Comparison of ENCODE assay signal across 18 cellular contexts in genomic region chr2:100983684-100984310, GRCh38. TPM values are rescaled to one million over a fixed set of nuclear protein-coding genes. Genes with fewer than 3 reads are reported as not detected.
DNase-seq lines count a peak whose midpoint lies in the region; TF ChIP-seq lines count a peak whose summit lies in the region.
"Had no signal": no experiment of that assay in that cellular context is flagged by ENCODE, and none has a peak within 500 bp of the region (broad histone marks: within the 10 kb centered on the region; RNA-seq: fewer than 3 reads in every experiment).

No MANE protein-coding gene starts in this region.

- TF ChIP-seq POLR2A in breast epithelium (IDR thresholded peaks at IDR 0.05): no peak
- no peak for TF ChIP-seq POLR2A in thyroid gland (IDR thresholded peaks at IDR 0.05)
- TF ChIP-seq POLR2A in transverse colon (IDR thresholded peaks at IDR 0.05): no peak

- H3K27ac Mint-ChIP-seq in endothelial cell (ENCODE audit: unreplicated experiment): peak overlapping the region; percentile 34
- peak overlapping the region; percentile 35 for H3K27ac Mint-ChIP-seq in mesothelial cell of epicardium
- H3K27ac Mint-ChIP-seq: activated naive CD4-positive, alpha-beta T cell treated with anti-CD3 and anti-CD28 coated beads, Interleukin-2, amount 50 U/mL, for 24 hours; stimulated activated effector memory CD8-positive, alpha-beta T cell treated with anti-CD3 and anti-CD28 coated beads, Interleukin-12 subunit alpha, Interleukin-12 subunit beta, amount 100 ng/mL, for 72 hours; type B pancreatic cell had no signal

- WGBS in mammary epithelial cell (ENCODE audit: low coverage, missing lambda C conversion rate): 81% methylated on average over 11 of the region's 11 CpGs
- WGBS in thyroid gland, 2 donors: 68 to 74% methylated on average over 11 of the region's 11 CpGs
- 76 to 78% methylated on average over 7 to 11 of the region's 11 CpGs for WGBS in transverse colon (ENCODE audit: low coverage in 1 of 2), 2 donors

- H3K27me3 ChIP-seq in breast epithelium: no peaks in the 10 kb centered on the region
- H3K27me3 ChIP-seq in mammary epithelial cell (ENCODE audit: insufficient read depth, low read length): no peaks in the 10 kb centered on the region
- H3K27me3 ChIP-seq in thyroid gland: no peaks in the 10 kb centered on the region
- H3K27me3 ChIP-seq in transverse colon: no peaks in the 10 kb centered on the region
- H3K27me3 ChIP-seq: brain microvascular endothelial cell had no signal

- intact Hi-C loops in breast epithelium (cut with DNase I; ENCODE audit: low total_unique reads) (no loop called here), mammary epithelial cell (cut with micrococcal nuclease) (loop anchor here (2.0 to 10.0 kb wide), 2 partner anchors 165 to 559 kb away; no protein-coding TSS in a partner anchor), thyroid gland (cut with DNase I) (loop anchor here (5.0 kb wide), 2 partner anchors 251 to 376 kb away; no protein-coding TSS in a partner anchor), transverse colon (cut with DNase I; ENCODE audit: low total_unique reads) (loop anchor here (5.0 kb wide), 2 partner anchors 156 to 251 kb away; no protein-coding TSS in a partner anchor)

- H3K9ac ChIP-seq in mammary epithelial cell (ENCODE audit: insufficient read depth, low read length): no peak overlapping the region
- H3K9ac ChIP-seq: parathyroid adenoma had no signal

- H3K4me1 Mint-ChIP-seq in endothelial cell (ENCODE audit: unreplicated experiment) (peaks cover 35% of the 10 kb centered on the region), mesothelial cell of epicardium (peaks cover 2% of the 10 kb centered on the region)
- H3K4me1 Mint-ChIP-seq: activated naive CD4-positive, alpha-beta T cell treated with anti-CD3 and anti-CD28 coated beads, Interleukin-2, amount 50 U/mL, for 24 hours had no signal

- in situ Hi-C loops in mammary epithelial cell (cut with MboI; ENCODE audit: low sequenced_read_pairs in 2 of 2): loop anchor here in 1 of 2 donors (25.0 kb wide), 1 partner anchor 371 kb away; no protein-coding TSS in a partner anchor
- in situ Hi-C loops in transverse colon (cut with MboI; ENCODE audit: low pct_ligation_motif_present in 1 of 4, low pct_unique_long_range_greater_than_20kb in 1 of 4, low sequenced_read_pairs in 3 of 4): loop anchor here (5.0 to 25.0 kb wide), 5 partner anchors 249 to 379 kb away; no protein-coding TSS in a partner anchor

- H3K79me2 ChIP-seq in mammary epithelial cell (ENCODE audit: insufficient read depth, low read length): no peaks in the 10 kb centered on the region
- H3K79me2 ChIP-seq: parathyroid adenoma had no signal

- no peak for TF ChIP-seq EP300 in transverse colon (IDR thresholded peaks at IDR 0.05; ENCODE audit: low read depth)

- no peak for TF ChIP-seq CTCF in breast epithelium (IDR thresholded peaks at IDR 0.05)
- no peak for TF ChIP-seq CTCF in mammary epithelial cell (conservative IDR thresholded peaks at IDR 0.05 in 1 of 2, IDR thresholded peaks at IDR 0.05 in 1 of 2; ENCODE audit: extremely low read depth in 1 of 2, insufficient read depth in 1 of 2, low read depth in 1 of 2, low read length in 2 of 2)
- TF ChIP-seq CTCF in endothelial cell (IDR thresholded peaks at IDR 0.05; ENCODE audit: unreplicated experiment): no peak
- TF ChIP-seq CTCF in mesothelial cell of epicardium (IDR thresholded peaks at IDR 0.05; ENCODE audit: unreplicated experiment): no peak
- TF ChIP-seq CTCF in thyroid gland (IDR thresholded peaks at IDR 0.05): no peak
- no peak for TF ChIP-seq CTCF in transverse colon (IDR thresholded peaks at IDR 0.05)

- dilution Hi-C loops in mammary epithelial cell (cut with HindIII; ENCODE audit: low sequenced_read_pairs): loop anchor here (25.0 kb wide), 1 partner anchor 371 kb away; no protein-coding TSS in a partner anchor

- BruUV-seq in mammary epithelial cell (replicated peaks; lab: Mats Ljungman, UMichigan): no TSS peak

- CTCF ChIA-PET in mammary epithelial cell (lab: Charles Lee; ENCODE audit: low non-redundant PET): no interaction called here

- H3K27ac ChIP-seq in breast epithelium (peak overlapping the region; percentile 48 to 78), mammary epithelial cell (ENCODE audit: insufficient read depth, low read depth, low read length) (no peak overlapping the region), thyroid gland (peak overlapping the region in 2 of 3 donors; percentile 21 to 23), transverse colon (no peak overlapping the region)
- H3K27ac ChIP-seq: brain microvascular endothelial cell, parathyroid adenoma had no signal

- H3K9me3 Mint-ChIP-seq in endothelial cell (ENCODE audit: unreplicated experiment) (no peaks in the 10 kb centered on the region), mesothelial cell of epicardium (no peaks in the 10 kb centered on the region)
- H3K9me3 Mint-ChIP-seq: activated naive CD4-positive, alpha-beta T cell treated with anti-CD3 and anti-CD28 coated beads, Interleukin-2, amount 50 U/mL, for 24 hours; stimulated activated effector memory CD8-positive, alpha-beta T cell treated with anti-CD3 and anti-CD28 coated beads, Interleukin-12 subunit alpha, Interleukin-12 subunit beta, amount 100 ng/mL, for 72 hours; type B pancreatic cell had no signal

- no peak overlapping the region for H3K4me3 ChIP-seq in breast epithelium
- H3K4me3 ChIP-seq in mammary epithelial cell (replicated peaks in 1 of 3; ENCODE audit: insufficient read depth in 1 of 3, low read depth in 2 of 3, low read length in 3 of 3): no peak overlapping the region
- no peak overlapping the region for H3K4me3 ChIP-seq in thyroid gland (replicated peaks in 1 of 3)
- no peak overlapping the region for H3K4me3 ChIP-seq in transverse colon
- H3K4me3 ChIP-seq: K562 had no signal

- H4K20me1 ChIP-seq in mammary epithelial cell (ENCODE audit: insufficient read depth, low read length): no peaks in the 10 kb centered on the region

- H3K4me1 ChIP-seq in breast epithelium: no peaks in the 10 kb centered on the region
- no peaks in the 10 kb centered on the region for H3K4me1 ChIP-seq in mammary epithelial cell (ENCODE audit: insufficient read depth, low read length)
- H3K4me1 ChIP-seq in thyroid gland: no peaks in the 10 kb centered on the region
- no peaks in the 10 kb centered on the region for H3K4me1 ChIP-seq in transverse colon
- H3K4me1 ChIP-seq: parathyroid adenoma had no signal

- H3K36me3 Mint-ChIP-seq in endothelial cell (ENCODE audit: low read depth, unreplicated experiment): peaks cover 15% of the 10 kb centered on the region
- no peaks in the 10 kb centered on the region for H3K36me3 Mint-ChIP-seq in mesothelial cell of epicardium
- H3K36me3 Mint-ChIP-seq: activated naive CD4-positive, alpha-beta T cell treated with anti-CD3 and anti-CD28 coated beads, Interleukin-2, amount 50 U/mL, for 24 hours; stimulated activated effector memory CD8-positive, alpha-beta T cell treated with anti-CD3 and anti-CD28 coated beads, Interleukin-12 subunit alpha, Interleukin-12 subunit beta, amount 100 ng/mL, for 72 hours had no signal

- H3K9me3 ChIP-seq in breast epithelium: no peaks in the 10 kb centered on the region
- no peaks in the 10 kb centered on the region for H3K9me3 ChIP-seq in mammary epithelial cell (replicated peaks; ENCODE audit: insufficient read depth, low read length)
- no peaks in the 10 kb centered on the region for H3K9me3 ChIP-seq in thyroid gland
- no peaks in the 10 kb centered on the region for H3K9me3 ChIP-seq in transverse colon

- no peak for DNase-seq in breast epithelium (ENCODE audit: low spot score in 2 of 2)
- DNase-seq in mammary epithelial cell: no peak
- DNase-seq in endothelial cell (ENCODE audit: low spot score): no peak
- no peak for DNase-seq in mesothelial cell of epicardium (ENCODE audit: low spot score in 2 of 2, unreplicated experiment in 2 of 2)
- no peak for DNase-seq in thyroid gland
- no peak for DNase-seq in epidermal melanocyte (ENCODE audit: insufficient read length, low spot score)
- no peak for DNase-seq in SIG-M5 (lab: John Stamatoyannopoulos, UW)
- no peak for DNase-seq in transverse colon
- DNase-seq: brain microvascular endothelial cell; C1 segment of cervical spinal cord; effector memory CD4-positive, alpha-beta T cell; NCI-H1092 treated with DMSO at 0.1 percent for 48 hours; NCI-H2107 had no signal

- H3K36me3 ChIP-seq in breast epithelium (no peaks in the 10 kb centered on the region), mammary epithelial cell (ENCODE audit: insufficient read depth, low read length) (peaks cover 20% of the 10 kb centered on the region), thyroid gland (no peaks in the 10 kb centered on the region), transverse colon (no peaks in the 10 kb centered on the region)

- H3K27me3 Mint-ChIP-seq in endothelial cell (ENCODE audit: unreplicated experiment) (no peaks in the 10 kb centered on the region), mesothelial cell of epicardium (ENCODE audit: low read depth) (peaks cover 2% of the 10 kb centered on the region)
- H3K27me3 Mint-ChIP-seq: activated naive CD4-positive, alpha-beta T cell treated with anti-CD3 and anti-CD28 coated beads, Interleukin-2, amount 50 U/mL, for 24 hours had no signal

- H3K4me2 ChIP-seq in mammary epithelial cell (ENCODE audit: insufficient read depth, low read depth, low read length): no peak overlapping the region

- H2AFZ ChIP-seq in mammary epithelial cell (ENCODE audit: low read depth, low read length): no peak overlapping the region
- H2AFZ ChIP-seq: parathyroid adenoma had no signal

- H3K4me3 Mint-ChIP-seq in endothelial cell (ENCODE audit: unreplicated experiment) (no peak overlapping the region), mesothelial cell of epicardium (no peak overlapping the region)
- H3K4me3 Mint-ChIP-seq: activated naive CD4-positive, alpha-beta T cell treated with anti-CD3 and anti-CD28 coated beads, Interleukin-2, amount 50 U/mL, for 24 hours; stimulated activated effector memory CD8-positive, alpha-beta T cell treated with anti-CD3 and anti-CD28 coated beads, Interleukin-12 subunit alpha, Interleukin-12 subunit beta, amount 100 ng/mL, for 72 hours; type B pancreatic cell had no signal

RNA-seq across cellular contexts. Expression of gene RPL31, which starts 18.3 kb away (rescaled TPM):
- total RNA-seq in breast epithelium (1,000 to 10,000 TPM; 1,654 to 2,512 (median 1,741) TPM), mammary epithelial cell (1,000 to 10,000 TPM in 1 of 2 donors, 100 to 1,000 TPM in 1; 731 to 1,237 TPM), endothelial cell (ENCODE audit: unreplicated experiment) (1,589 TPM), mesothelial cell of epicardium (1,845 to 1,900 TPM (median 1,870 TPM) in 3 replicates), thyroid gland (1,000 to 10,000 TPM in 1 of 4 donors, 100 to 1,000 TPM in 3; 216 to 1,406 (median 718) TPM), transverse colon (1,000 to 10,000 TPM in 2 of 4 donors, 100 to 1,000 TPM in 2; 258 to 1,056 (median 762) TPM)
- polyA plus RNA-seq in mammary epithelial cell: 2,160 TPM
- 891 TPM for polyA minus RNA-seq in mammary epithelial cell

Comparison
In these comparisons a context has a peak if more than half of its experiments do, and no peak if none do; other contexts are left out.
1. H3K27ac ChIP-seq: peak in breast epithelium (2 of 2) and thyroid gland (2 of 3); none in mammary epithelial cell (single experiment) and transverse colon (0 of 4).